1 cellular context compared by ENCODE assay signal in genomic region chr19:54178581-54179261, GRCh38.
TF ChIP-seq lines count a peak whose summit lies in the region.

No MANE protein-coding gene starts in this region.

TF ChIP-seq in GM23338, 12 proteins besides CTCF, POLR2A, EP300 and RAD21:
- TF ChIP-seq, protein P1, sequence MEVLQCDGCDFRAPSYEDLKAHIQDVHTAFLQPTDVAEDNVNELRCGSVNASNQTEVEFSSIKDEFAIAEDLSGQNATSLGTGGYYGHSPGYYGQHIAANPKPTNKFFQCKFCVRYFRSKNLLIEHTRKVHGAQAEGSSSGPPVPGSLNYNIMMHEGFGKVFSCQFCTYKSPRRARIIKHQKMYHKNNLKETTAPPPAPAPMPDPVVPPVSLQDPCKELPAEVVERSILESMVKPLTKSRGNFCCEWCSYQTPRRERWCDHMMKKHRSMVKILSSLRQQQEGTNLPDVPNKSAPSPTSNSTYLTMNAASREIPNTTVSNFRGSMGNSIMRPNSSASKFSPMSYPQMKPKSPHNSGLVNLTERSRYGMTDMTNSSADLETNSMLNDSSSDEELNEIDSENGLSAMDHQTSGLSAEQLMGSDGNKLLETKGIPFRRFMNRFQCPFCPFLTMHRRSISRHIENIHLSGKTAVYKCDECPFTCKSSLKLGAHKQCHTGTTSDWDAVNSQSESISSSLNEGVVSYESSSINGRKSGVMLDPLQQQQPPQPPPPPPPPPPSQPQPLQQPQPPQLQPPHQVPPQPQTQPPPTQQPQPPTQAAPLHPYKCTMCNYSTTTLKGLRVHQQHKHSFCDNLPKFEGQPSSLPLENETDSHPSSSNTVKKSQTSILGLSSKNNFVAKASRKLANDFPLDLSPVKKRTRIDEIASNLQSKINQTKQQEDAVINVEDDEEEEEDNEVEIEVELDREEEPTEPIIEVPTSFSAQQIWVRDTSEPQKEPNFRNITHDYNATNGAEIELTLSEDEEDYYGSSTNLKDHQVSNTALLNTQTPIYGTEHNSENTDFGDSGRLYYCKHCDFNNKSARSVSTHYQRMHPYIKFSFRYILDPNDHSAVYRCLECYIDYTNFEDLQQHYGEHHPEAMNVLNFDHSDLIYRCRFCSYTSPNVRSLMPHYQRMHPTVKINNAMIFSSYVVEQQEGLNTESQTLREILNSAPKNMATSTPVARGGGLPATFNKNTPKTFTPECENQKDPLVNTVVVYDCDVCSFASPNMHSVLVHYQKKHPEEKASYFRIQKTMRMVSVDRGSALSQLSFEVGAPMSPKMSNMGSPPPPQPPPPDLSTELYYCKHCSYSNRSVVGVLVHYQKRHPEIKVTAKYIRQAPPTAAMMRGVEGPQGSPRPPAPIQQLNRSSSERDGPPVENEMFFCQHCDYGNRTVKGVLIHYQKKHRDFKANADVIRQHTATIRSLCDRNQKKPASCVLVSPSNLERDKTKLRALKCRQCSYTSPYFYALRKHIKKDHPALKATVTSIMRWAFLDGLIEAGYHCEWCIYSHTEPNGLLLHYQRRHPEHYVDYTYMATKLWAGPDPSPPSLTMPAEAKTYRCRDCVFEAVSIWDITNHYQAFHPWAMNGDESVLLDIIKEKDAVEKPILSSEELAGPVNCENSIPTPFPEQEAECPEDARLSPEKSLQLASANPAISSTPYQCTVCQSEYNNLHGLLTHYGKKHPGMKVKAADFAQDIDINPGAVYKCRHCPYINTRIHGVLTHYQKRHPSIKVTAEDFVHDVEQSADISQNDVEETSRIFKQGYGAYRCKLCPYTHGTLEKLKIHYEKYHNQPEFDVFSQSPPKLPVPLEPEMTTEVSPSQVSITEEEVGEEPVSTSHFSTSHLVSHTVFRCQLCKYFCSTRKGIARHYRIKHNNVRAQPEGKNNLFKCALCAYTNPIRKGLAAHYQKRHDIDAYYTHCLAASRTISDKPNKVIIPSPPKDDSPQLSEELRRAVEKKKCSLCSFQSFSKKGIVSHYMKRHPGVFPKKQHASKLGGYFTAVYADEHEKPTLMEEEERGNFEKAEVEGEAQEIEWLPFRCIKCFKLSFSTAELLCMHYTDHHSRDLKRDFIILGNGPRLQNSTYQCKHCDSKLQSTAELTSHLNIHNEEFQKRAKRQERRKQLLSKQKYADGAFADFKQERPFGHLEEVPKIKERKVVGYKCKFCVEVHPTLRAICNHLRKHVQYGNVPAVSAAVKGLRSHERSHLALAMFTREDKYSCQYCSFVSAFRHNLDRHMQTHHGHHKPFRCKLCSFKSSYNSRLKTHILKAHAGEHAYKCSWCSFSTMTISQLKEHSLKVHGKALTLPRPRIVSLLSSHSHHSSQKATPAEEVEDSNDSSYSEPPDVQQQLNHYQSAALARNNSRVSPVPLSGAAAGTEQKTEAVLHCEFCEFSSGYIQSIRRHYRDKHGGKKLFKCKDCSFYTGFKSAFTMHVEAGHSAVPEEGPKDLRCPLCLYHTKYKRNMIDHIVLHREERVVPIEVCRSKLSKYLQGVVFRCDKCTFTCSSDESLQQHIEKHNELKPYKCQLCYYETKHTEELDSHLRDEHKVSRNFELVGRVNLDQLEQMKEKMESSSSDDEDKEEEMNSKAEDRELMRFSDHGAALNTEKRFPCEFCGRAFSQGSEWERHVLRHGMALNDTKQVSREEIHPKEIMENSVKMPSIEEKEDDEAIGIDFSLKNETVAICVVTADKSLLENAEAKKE (CRISPR knock-in tag; IDR thresholded peaks at IDR 0.05), result no peak
- TF ChIP-seq CREB1 (CRISPR knock-in tag; IDR thresholded peaks at IDR 0.05; ENCODE audit: low read depth) (0 out of 2 replicates have a peak, but pooled peaks have one; percentile 14), EZH2phosphoT487 (IDR thresholded peaks at IDR 0.05; ENCODE audit: unreplicated experiment) (no peak), REST (IDR thresholded peaks at IDR 0.05; ENCODE audit: unreplicated experiment) (no peak), POLR2AphosphoS5 (IDR thresholded peaks at IDR 0.05; ENCODE audit: low read depth) (peak; percentile 75), STAT1 (IDR thresholded peaks at IDR 0.05; ENCODE audit: unreplicated experiment) (no peak), ZNF331 (CRISPR knock-in tag; IDR thresholded peaks at IDR 0.05; ENCODE audit: low read depth) (no peak), ETS1 (IDR thresholded peaks at IDR 0.05) (peak; percentile 98)
